ENCODE assay signal across 22 cellular contexts in the genomic region with DNA sequence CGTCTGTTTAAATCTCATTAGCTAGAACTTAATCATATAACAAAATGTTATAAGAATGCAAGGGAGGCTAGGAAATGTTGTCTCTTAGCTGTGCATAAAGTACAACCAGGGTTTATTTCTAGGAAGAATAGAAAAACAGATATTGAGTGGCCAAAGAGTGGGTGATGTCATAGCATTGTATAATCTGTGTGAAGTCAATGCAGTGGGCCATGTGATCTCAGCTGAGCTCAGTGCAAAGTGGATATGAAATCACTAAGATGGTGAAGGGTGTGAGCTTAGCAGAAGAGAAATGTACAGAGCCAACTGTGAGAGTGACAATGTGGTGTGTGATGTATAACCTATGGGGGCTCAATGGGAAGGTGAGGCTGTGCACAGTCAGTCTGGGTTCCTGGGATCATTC. TPM values are rescaled to one million over a fixed set of nuclear protein-coding genes. Genes with fewer than 3 reads are reported as not detected.
DNase-seq lines count a peak whose midpoint lies in the region; TF ChIP-seq lines count a peak whose summit lies in the region.
"Had no signal": no experiment of that assay in that cellular context is flagged by ENCODE, and none has a peak within 500 bp of the region (broad histone marks: within the 10 kb centered on the region; RNA-seq: fewer than 3 reads in every experiment).

No MANE protein-coding gene starts in this region.

- TF ChIP-seq CTCF in HEK293 (tag by site-specific recombination; IDR thresholded peaks at IDR 0.05) (no peak), fibroblast of mammary gland (conservative IDR thresholded peaks at IDR 0.05; ENCODE audit: control insufficient read depth, insufficient read depth, low read depth, low read length) (no peak)

- CTCF ChIA-PET in HEK293 (lab: Yijun Ruan, JAX), result interaction anchor here (0.5 to 0.6 kb wide), 2 partner anchors 619 to 675 kb away, joined by 3 read pairs; partner anchors contain the start of gene AIM2

- POLR2A ChIA-PET in HEK293 (lab: Yijun Ruan, JAX), result no interaction called here

- H3K36me3 ChIP-seq in HEK293 (ENCODE audit: control insufficient read depth in 2 of 2, insufficient read depth in 1 of 2, low read length in 2 of 2), result no peaks in the 10 kb centered on the region
- no peaks in the 10 kb centered on the region for H3K36me3 ChIP-seq in skeletal muscle tissue (ENCODE audit: control insufficient read depth in 3 of 3, insufficient read depth in 3 of 3, low read length in 3 of 3)
- H3K36me3 ChIP-seq in H7 (replicated peaks; ENCODE audit: control insufficient read depth, insufficient read depth, low read length), result no peaks in the 10 kb centered on the region
- H3K36me3 ChIP-seq: BLaER1 had no signal

- no peak overlapping the region for H3K27ac ChIP-seq in HEK293 (ENCODE audit: extremely low read depth, low read depth, low read length)
- peak overlapping the region; percentile 70 for H3K27ac ChIP-seq in skeletal muscle tissue (ENCODE audit: low read depth, low read length)
- H3K27ac ChIP-seq in substantia nigra (ENCODE audit: low read depth, low read length, poor library complexity, severe bottlenecking), result no peak overlapping the region
- H3K27ac ChIP-seq: BLaER1 had no signal

- H3K4me1 ChIP-seq in HEK293 (ENCODE audit: control insufficient read depth, insufficient read depth, low read length) (no peaks in the 10 kb centered on the region), skeletal muscle tissue (ENCODE audit: control insufficient read depth in 3 of 3, insufficient read depth in 3 of 3, low read length in 3 of 3) (peaks cover 0 to 6% (median 5%) of the 10 kb centered on the region in 3 donors)
- H3K4me1 ChIP-seq: BLaER1 had no signal

- H3K27me3 ChIP-seq in skeletal muscle tissue (ENCODE audit: control insufficient read depth in 3 of 3, insufficient read depth in 3 of 3, low read length in 3 of 3) (peaks cover 0 to 3% (median 0%) of the 10 kb centered on the region in 3 donors), H7 (ENCODE audit: control insufficient read depth, insufficient read depth, low read length) (no peaks in the 10 kb centered on the region; the same call in 1 of the 2 replicates)
- H3K27me3 ChIP-seq: BLaER1 had no signal

- H3K9ac ChIP-seq in skeletal muscle tissue (ENCODE audit: low read depth in 1 of 3, low read length in 3 of 3), result no peak overlapping the region
- H3K9ac ChIP-seq: BLaER1 had no signal

- peak; percentile 43 for DNase-seq in DMS53 (lab: John Stamatoyannopoulos, UW)
- DNase-seq in fibroblast of mammary gland (ENCODE audit: low read depth), result peak; percentile 26
- no peak for DNase-seq in DMS 273 treated with DMSO at 0.1 percent for 48 hours (lab: John Stamatoyannopoulos, UW)
- no peak for DNase-seq in H7
- no peak for DNase-seq in substantia nigra (lab: John Stamatoyannopoulos, UW)
- DNase-seq: ACHN; CD4-positive, alpha-beta T cell; COR-L47; GOT3; IMR-90; NCI-H1417; NCI-H1694 treated with DMSO at 0.1 percent for 48 hours; NCI-H2081 treated with DMSO at 0.1 percent for 48 hours; NCI-H2171 treated with DMSO at 0.1 percent for 48 hours; NCI-H446 treated with DMSO at 0.1 percent for 48 hours; NCI-H526 treated with DMSO at 0.1 percent for 48 hours; Right ventricle myocardium superior had no signal

- H3K9me3 ChIP-seq in HEK293 (ENCODE audit: control insufficient read depth, insufficient read depth, low read depth, low read length), result no peaks in the 10 kb centered on the region
- no peaks in the 10 kb centered on the region for H3K9me3 ChIP-seq in skeletal muscle tissue (ENCODE audit: control insufficient read depth in 3 of 3, low read length in 3 of 3)
- H3K9me3 ChIP-seq: BLaER1 had no signal

- no peak overlapping the region for H3K4me3 ChIP-seq in HEK293 (ENCODE audit: low read depth, low read length)
- H3K4me3 ChIP-seq in fibroblast of mammary gland (ENCODE audit: control insufficient read depth, low read depth, low read length), result no peak overlapping the region
- H3K4me3 ChIP-seq in skeletal muscle tissue (ENCODE audit: low read length in 3 of 3), result no peak overlapping the region
- no peak overlapping the region for H3K4me3 ChIP-seq in H7 (ENCODE audit: insufficient read depth, low read depth, low read length)
- H3K4me3 ChIP-seq: BLaER1 had no signal

TF ChIP-seq in HEK293, 187 proteins besides CTCF, POLR2A, EP300 and RAD21:
- TF ChIP-seq, protein P1, sequence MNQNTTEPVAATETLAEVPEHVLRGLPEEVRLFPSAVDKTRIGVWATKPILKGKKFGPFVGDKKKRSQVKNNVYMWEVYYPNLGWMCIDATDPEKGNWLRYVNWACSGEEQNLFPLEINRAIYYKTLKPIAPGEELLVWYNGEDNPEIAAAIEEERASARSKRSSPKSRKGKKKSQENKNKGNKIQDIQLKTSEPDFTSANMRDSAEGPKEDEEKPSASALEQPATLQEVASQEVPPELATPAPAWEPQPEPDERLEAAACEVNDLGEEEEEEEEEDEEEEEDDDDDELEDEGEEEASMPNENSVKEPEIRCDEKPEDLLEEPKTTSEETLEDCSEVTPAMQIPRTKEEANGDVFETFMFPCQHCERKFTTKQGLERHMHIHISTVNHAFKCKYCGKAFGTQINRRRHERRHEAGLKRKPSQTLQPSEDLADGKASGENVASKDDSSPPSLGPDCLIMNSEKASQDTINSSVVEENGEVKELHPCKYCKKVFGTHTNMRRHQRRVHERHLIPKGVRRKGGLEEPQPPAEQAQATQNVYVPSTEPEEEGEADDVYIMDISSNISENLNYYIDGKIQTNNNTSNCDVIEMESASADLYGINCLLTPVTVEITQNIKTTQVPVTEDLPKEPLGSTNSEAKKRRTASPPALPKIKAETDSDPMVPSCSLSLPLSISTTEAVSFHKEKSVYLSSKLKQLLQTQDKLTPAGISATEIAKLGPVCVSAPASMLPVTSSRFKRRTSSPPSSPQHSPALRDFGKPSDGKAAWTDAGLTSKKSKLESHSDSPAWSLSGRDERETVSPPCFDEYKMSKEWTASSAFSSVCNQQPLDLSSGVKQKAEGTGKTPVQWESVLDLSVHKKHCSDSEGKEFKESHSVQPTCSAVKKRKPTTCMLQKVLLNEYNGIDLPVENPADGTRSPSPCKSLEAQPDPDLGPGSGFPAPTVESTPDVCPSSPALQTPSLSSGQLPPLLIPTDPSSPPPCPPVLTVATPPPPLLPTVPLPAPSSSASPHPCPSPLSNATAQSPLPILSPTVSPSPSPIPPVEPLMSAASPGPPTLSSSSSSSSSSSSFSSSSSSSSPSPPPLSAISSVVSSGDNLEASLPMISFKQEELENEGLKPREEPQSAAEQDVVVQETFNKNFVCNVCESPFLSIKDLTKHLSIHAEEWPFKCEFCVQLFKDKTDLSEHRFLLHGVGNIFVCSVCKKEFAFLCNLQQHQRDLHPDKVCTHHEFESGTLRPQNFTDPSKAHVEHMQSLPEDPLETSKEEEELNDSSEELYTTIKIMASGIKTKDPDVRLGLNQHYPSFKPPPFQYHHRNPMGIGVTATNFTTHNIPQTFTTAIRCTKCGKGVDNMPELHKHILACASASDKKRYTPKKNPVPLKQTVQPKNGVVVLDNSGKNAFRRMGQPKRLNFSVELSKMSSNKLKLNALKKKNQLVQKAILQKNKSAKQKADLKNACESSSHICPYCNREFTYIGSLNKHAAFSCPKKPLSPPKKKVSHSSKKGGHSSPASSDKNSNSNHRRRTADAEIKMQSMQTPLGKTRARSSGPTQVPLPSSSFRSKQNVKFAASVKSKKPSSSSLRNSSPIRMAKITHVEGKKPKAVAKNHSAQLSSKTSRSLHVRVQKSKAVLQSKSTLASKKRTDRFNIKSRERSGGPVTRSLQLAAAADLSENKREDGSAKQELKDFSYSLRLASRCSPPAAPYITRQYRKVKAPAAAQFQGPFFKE (tag by site-specific recombination; IDR thresholded peaks at IDR 0.05; ENCODE audit: borderline replicate concordance), result no peak
- no peak for TF ChIP-seq ZBTB48 (tag by site-specific recombination; IDR thresholded peaks at IDR 0.05)
- TF ChIP-seq ZBTB1 (tag by site-specific recombination; IDR thresholded peaks at IDR 0.05), result no peak
- no peak for TF ChIP-seq ZNF658 (tag by site-specific recombination; IDR thresholded peaks at IDR 0.05)
- peak; percentile 66 for TF ChIP-seq ZBTB21 (tag by site-specific recombination; IDR thresholded peaks at IDR 0.05)
- no peak for TF ChIP-seq ZNF19 (tag by site-specific recombination; IDR thresholded peaks at IDR 0.05; ENCODE audit: low read depth)
- peak; percentile 37; the same call in 1 of the 2 replicates for TF ChIP-seq ZNF629 (tag by site-specific recombination; IDR thresholded peaks at IDR 0.05)
- TF ChIP-seq ZNF624 (tag by site-specific recombination; IDR thresholded peaks at IDR 0.05), result no peak
- TF ChIP-seq ATF2 (tag by site-specific recombination; IDR thresholded peaks at IDR 0.05; ENCODE audit: low read depth), result peak; percentile 71
- no peak for TF ChIP-seq TRIM28 (IDR thresholded peaks at IDR 0.05; ENCODE audit: borderline replicate concordance, low read length)
- no peak for TF ChIP-seq ZEB2 (tag by site-specific recombination; IDR thresholded peaks at IDR 0.05)

RNA-seq across cellular contexts. Expression of gene DUSP23, which starts 29.7 kb away (rescaled TPM):
- total RNA-seq in skeletal muscle tissue, result 7.3 TPM
- total RNA-seq in H7 (2014; rRNA removed; shearing (Covaris generic)), result 74.9 and 81.6 TPM in 2 replicates

RNA-seq across cellular contexts. Expression of gene CRP, which starts 36.6 kb away (rescaled TPM):
- not detected for total RNA-seq in skeletal muscle tissue
- total RNA-seq in H7 (2014; rRNA removed; shearing (Covaris generic)), result not detected in 2 replicates
- total RNA-seq: CD4-positive, alpha-beta T cell; Daoy; IMR-90; Right ventricle myocardium superior; SK-MEL-5 had no signal

RNA-seq across cellular contexts. Expression of gene FCRL6, which starts 51.1 kb away (rescaled TPM):
- total RNA-seq in skeletal muscle tissue, result not detected
- not detected in 2 replicates for total RNA-seq in H7 (2014; rRNA removed; shearing (Covaris generic))
- total RNA-seq: Daoy, IMR-90, SK-MEL-5 had no signal

Comparison
In these comparisons a context has a peak if more than half of its experiments do, and no peak if none do; other contexts are left out.
1. DNase-seq: peak in DMS53 (single experiment) and fibroblast of mammary gland (single experiment); none in DMS 273 treated with DMSO at 0.1 percent for 48 hours (single experiment), H7 (single experiment) and substantia nigra (0 of 49).